18 cellular contexts compared by ENCODE assay signal in the genomic region with DNA sequence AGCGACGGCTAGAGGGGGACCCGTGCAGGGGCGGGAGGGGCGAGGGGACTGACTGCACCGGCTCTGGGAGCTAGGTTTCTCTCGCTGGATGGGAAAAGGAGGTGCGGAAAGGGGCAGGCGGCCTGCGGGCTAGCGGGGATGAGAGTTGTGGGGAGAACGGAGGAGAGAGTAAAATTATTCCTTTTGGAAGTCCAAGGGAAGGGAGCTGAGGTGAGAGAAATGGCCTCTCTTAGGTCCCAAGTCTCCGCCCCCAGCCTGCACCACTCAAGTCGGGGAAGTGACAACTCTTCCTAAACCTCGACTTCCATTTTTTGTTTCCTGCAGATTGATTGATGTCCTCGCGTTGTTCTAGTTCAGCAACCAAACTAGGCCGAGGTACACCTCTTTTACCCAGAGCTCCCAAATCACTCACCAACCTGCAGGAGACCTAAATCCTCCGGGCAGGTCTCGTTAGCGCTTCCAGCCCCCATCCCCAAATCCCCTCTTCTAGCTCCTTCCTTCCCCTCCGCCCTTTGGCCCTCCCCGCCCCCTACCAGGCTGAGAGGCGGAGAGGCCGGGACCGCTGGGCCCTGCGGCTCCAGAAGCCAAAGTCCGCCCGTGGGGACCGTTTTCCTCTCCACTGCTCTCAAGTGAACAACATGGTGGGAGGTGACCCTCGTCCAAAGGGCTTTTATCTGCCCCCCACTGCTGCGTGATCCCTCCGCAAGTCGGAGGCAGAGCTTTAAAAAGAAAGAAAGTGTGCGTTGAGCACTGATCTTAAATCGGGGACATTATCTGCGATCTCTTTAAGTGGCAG. TPM values are rescaled to one million over a fixed set of nuclear protein-coding genes. Genes with fewer than 3 reads are reported as not detected.
DNase-seq lines count a peak whose midpoint lies in the region; ATAC-seq and TF ChIP-seq lines count a peak whose summit lies in the region.
"Had no signal": no experiment of that assay in that cellular context is flagged by ENCODE, and none has a peak within 500 bp of the region (broad histone marks: within the 10 kb centered on the region; RNA-seq: fewer than 3 reads in every experiment).

No MANE protein-coding gene starts in this region.

- H3K4me1 ChIP-seq in HUES64 (ENCODE audit: insufficient read depth, low read length) (peaks cover 58% of the 10 kb centered on the region), GM23248 (ENCODE audit: insufficient read depth) (no peaks in the 10 kb centered on the region)
- no peaks in the 10 kb centered on the region for H3K4me1 ChIP-seq in naive thymus-derived CD4-positive, alpha-beta T cell (ENCODE audit: control insufficient read depth in 2 of 2, insufficient read depth in 2 of 2, low read length in 2 of 2)
- H3K4me1 ChIP-seq: BLaER1, SJCRH30 had no signal

- no peaks in the 10 kb centered on the region for H4K20me1 ChIP-seq in GM23248 (ENCODE audit: insufficient read depth)

- no peak overlapping the region for H3K27ac Mint-ChIP-seq in glutamatergic neuron (ENCODE audit: unreplicated experiment)
- peak overlapping the region in 2 of 9 donors; percentile 57 to 58 for H3K27ac Mint-ChIP-seq in naive thymus-derived CD4-positive, alpha-beta T cell
- H3K27ac Mint-ChIP-seq: activated CD8-positive, alpha-beta T cell treated with anti-CD3 and anti-CD28 coated beads, Interleukin-2, amount 10 ng/mL, durations not matched to agents 7 days and 5 days had no signal

- ATAC-seq in naive thymus-derived CD4-positive, alpha-beta T cell: no peak
- no peak for ATAC-seq in HG03571 (IDR thresholded peaks at IDR 0.05; ENCODE audit: unreplicated experiment)
- ATAC-seq: activated CD8-positive, alpha-beta T cell treated with anti-CD3 and anti-CD28 coated beads, Interleukin-2, amount 10 ng/mL, durations not matched to agents 7 days and 5 days; psoas muscle had no signal

- under 1% methylated on average over 37 of the region's 37 CpGs for WGBS in HUES64
- WGBS in GM23248 (ENCODE audit: low coverage in 1 of 2, low lambda C conversion rate in 2 of 2, missing lambda C conversion rate in 2 of 2), 2 experiments: 74 to 76% methylated on average over 30 to 37 of the region's 37 CpGs

- H3K4me3 ChIP-seq in HUES64 (ENCODE audit: low read length) (peak overlapping the region; percentile 48), GM23248 (no peak overlapping the region)
- H3K4me3 ChIP-seq in naive thymus-derived CD4-positive, alpha-beta T cell (ENCODE audit: low read length): no peak overlapping the region
- H3K4me3 ChIP-seq: BLaER1, psoas muscle, SJCRH30 had no signal

- TF ChIP-seq CTCF in GM13977 (IDR thresholded peaks at IDR 0.05; ENCODE audit: extremely low read depth, insufficient read depth, missing control alignments) (no peak), glutamatergic neuron (IDR thresholded peaks at IDR 0.05; ENCODE audit: partially characterized antibody, unreplicated experiment) (no peak)

- H3K36me3 Mint-ChIP-seq in glutamatergic neuron (ENCODE audit: unreplicated experiment): peaks cover 4% of the 10 kb centered on the region
- H3K36me3 Mint-ChIP-seq in naive thymus-derived CD4-positive, alpha-beta T cell: peaks cover 0 to 12% (median 0%) of the 10 kb centered on the region in 5 donors

- no peaks in the 10 kb centered on the region for H3K9me3 ChIP-seq in HUES64 (ENCODE audit: insufficient read depth, low read depth, low read length)
- H3K9me3 ChIP-seq in naive thymus-derived CD4-positive, alpha-beta T cell (ENCODE audit: control insufficient read depth in 2 of 3, low read length in 3 of 3): peaks cover 0 to 17% (median 0%) of the 10 kb centered on the region in 3 experiments
- no peaks in the 10 kb centered on the region for H3K9me3 ChIP-seq in GM23248 (ENCODE audit: low read depth)
- H3K9me3 ChIP-seq: psoas muscle, SJCRH30 had no signal

- peak overlapping the region; percentile 25 for H3K4me3 Mint-ChIP-seq in glutamatergic neuron (ENCODE audit: unreplicated experiment)
- peak overlapping the region in 9 of 10 donors; percentile 5 to 55 (median 32) for H3K4me3 Mint-ChIP-seq in naive thymus-derived CD4-positive, alpha-beta T cell

- H3K27me3 ChIP-seq in HUES64 (ENCODE audit: insufficient read depth, low read length) (peaks cover 99% of the 10 kb centered on the region), GM23248 (replicated peaks; ENCODE audit: insufficient read depth) (peaks cover 8% of the 10 kb centered on the region; the same call in 1 of the 2 replicates)
- H3K27me3 ChIP-seq in naive thymus-derived CD4-positive, alpha-beta T cell (ENCODE audit: control insufficient read depth in 2 of 2, insufficient read depth in 2 of 2, low read length in 2 of 2): peaks cover 12 to 46% of the 10 kb centered on the region in 2 donors
- H3K27me3 ChIP-seq: SJCRH30 had no signal

- POLR2A ChIA-PET in naive thymus-derived CD4-positive, alpha-beta T cell (lab: Charles Lee): no interaction called here

- H3K9me2 ChIP-seq in GM23248 (ENCODE audit: insufficient read depth): no peaks in the 10 kb centered on the region

- peaks cover 27% of the 10 kb centered on the region for H3K9me3 Mint-ChIP-seq in glutamatergic neuron (ENCODE audit: unreplicated experiment)
- peaks cover 0 to 67% (median 12%) of the 10 kb centered on the region in 11 donors for H3K9me3 Mint-ChIP-seq in naive thymus-derived CD4-positive, alpha-beta T cell

- H3F3A ChIP-seq in GM23248 (ENCODE audit: insufficient read depth): no peaks in the 10 kb centered on the region

- H3K27ac ChIP-seq in HUES64 (ENCODE audit: low read depth, low read length) (peak overlapping the region; percentile 54), GM23248 (no peak overlapping the region)
- no peak overlapping the region for H3K27ac ChIP-seq in naive thymus-derived CD4-positive, alpha-beta T cell (ENCODE audit: low read depth, low read length)
- H3K27ac ChIP-seq: BLaER1, brain microvascular endothelial cell, SJCRH30 had no signal

- no peaks in the 10 kb centered on the region for H3K79me2 ChIP-seq in GM23248 (ENCODE audit: insufficient read depth)

- CTCF ChIA-PET in naive thymus-derived CD4-positive, alpha-beta T cell (lab: Charles Lee): no interaction called here

- H2AFZ ChIP-seq in GM23248: no peak overlapping the region

- in situ Hi-C loops in GM13977 (cut with MboI; ENCODE audit: low pct_unique_long_range_greater_than_20kb, low sequenced_read_pairs, unreplicated experiment) (no loop called here), GM23248 (cut with MboI) (no loop called here)

- peaks cover 13% of the 10 kb centered on the region for H3K4me1 Mint-ChIP-seq in glutamatergic neuron (ENCODE audit: low read depth, unreplicated experiment)
- peaks cover 11 to 37% (median 32%) of the 10 kb centered on the region in 7 donors for H3K4me1 Mint-ChIP-seq in naive thymus-derived CD4-positive, alpha-beta T cell

- H3K36me3 ChIP-seq in HUES64 (ENCODE audit: insufficient read depth, low read length) (no peaks in the 10 kb centered on the region), GM23248 (ENCODE audit: low read depth) (no peaks in the 10 kb centered on the region)
- H3K36me3 ChIP-seq in naive thymus-derived CD4-positive, alpha-beta T cell (ENCODE audit: control insufficient read depth in 2 of 3, insufficient read depth in 3 of 3, low read length in 3 of 3): no peaks in the 10 kb centered on the region
- H3K36me3 ChIP-seq: BLaER1, brain microvascular endothelial cell had no signal

- H3K4me2 ChIP-seq in GM23248 (ENCODE audit: unreplicated experiment): no peak overlapping the region
- H3K4me2 ChIP-seq: BLaER1 had no signal

- H3K27me3 Mint-ChIP-seq in glutamatergic neuron (ENCODE audit: unreplicated experiment): peaks cover 67% of the 10 kb centered on the region
- H3K27me3 Mint-ChIP-seq in naive thymus-derived CD4-positive, alpha-beta T cell: peaks cover 91 to 95% (median 94%) of the 10 kb centered on the region in 5 donors

- DNase-seq in GM13977 (ENCODE audit: low spot score) (peak; percentile 34), glutamatergic neuron (no peak), GM23248 (no peak), AG08395 (ENCODE audit: low spot score) (no peak), nucleus accumbens (lab: John Stamatoyannopoulos, UW) (no peak)
- DNase-seq in naive thymus-derived CD4-positive, alpha-beta T cell: no peak
- DNase-seq: activated CD8-positive, alpha-beta T cell treated with anti-CD3 and anti-CD28 coated beads, Interleukin-2, amount 10 ng/mL, durations not matched to agents 7 days and 5 days; brain microvascular endothelial cell; DND-41; NCI-H1417 treated with DMSO at 0.1 percent for 48 hours; NCI-H226; psoas muscle; SJCRH30; substantia nigra had no signal

- intact Hi-C loops in naive thymus-derived CD4-positive, alpha-beta T cell (cut with micrococcal nuclease): loop anchor here in 1 of 2 donors (2.0 kb wide), 2 partner anchors 15 to 23 kb away; no protein-coding TSS in a partner anchor

- H3K9ac ChIP-seq in HUES64 (ENCODE audit: low read depth, low read length) (peak overlapping the region; percentile 79), GM23248 (no peak overlapping the region)
- H3K9ac ChIP-seq: BLaER1 had no signal

RNA-seq across cellular contexts. Expression of gene PITX2, which starts 7.3 kb away (rescaled TPM):
- 8.3 TPM for polyA plus RNA-seq in HUES64 (2013, experiment 1 of 2)
- polyA plus RNA-seq in HUES64 (2013, experiment 2 of 2): 7.9 TPM
- 1.3 TPM for total RNA-seq in glutamatergic neuron (ENCODE audit: unreplicated experiment)
- not detected for total RNA-seq in naive thymus-derived CD4-positive, alpha-beta T cell
- not detected for polyA plus RNA-seq in naive thymus-derived CD4-positive, alpha-beta T cell
- 4.3 and 5.8 TPM in 2 replicates for total RNA-seq in GM23248 (2014; rRNA removed; shearing (Covaris generic))
- polyA plus RNA-seq in GM23248 (2016; fragmentation: Nextera tagmentation; extraction: Ambion mirVana): 5.6 and 5.8 TPM in 2 replicates
- total RNA-seq: activated CD8-positive, alpha-beta T cell treated with anti-CD3 and anti-CD28 coated beads, Interleukin-2, amount 10 ng/mL, durations not matched to agents 7 days and 5 days had no signal
- polyA plus RNA-seq: keratinocyte had no signal
